12 cellular contexts compared by ENCODE assay signal in the genomic region with DNA sequence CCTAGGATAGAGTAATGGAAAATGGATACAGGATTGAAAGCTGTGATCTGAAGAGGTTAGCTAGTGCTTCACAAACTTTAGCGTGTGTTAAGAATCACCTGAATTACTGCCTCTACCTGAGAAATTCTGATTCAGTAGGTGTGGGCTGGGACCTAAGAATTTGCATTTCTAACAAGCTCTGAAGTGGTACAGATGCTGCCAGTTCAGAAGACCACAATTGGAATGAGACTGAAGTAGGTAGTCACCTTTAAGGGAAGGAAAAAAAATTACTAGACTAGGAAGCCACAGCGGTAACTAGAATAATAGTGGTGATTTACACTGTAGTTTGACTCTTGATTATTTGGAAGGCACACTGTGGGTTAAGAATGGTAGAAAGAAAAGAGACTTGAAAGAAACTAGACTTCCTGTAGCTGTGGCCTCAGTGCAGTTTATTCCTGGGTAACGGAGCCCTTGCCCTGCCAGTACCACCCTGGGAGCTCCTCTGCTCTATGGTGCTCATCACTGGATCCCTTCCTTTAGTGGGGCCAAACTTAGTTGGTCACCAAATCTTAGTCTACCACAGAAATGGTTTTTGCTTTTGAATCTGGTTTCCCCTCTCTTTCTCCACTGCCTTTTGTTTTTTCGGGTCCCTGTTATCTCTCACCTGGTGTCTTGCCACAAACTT. TPM values are rescaled to one million over a fixed set of nuclear protein-coding genes. Genes with fewer than 3 reads are reported as not detected.
A peak's percentile ranks its signal among the peaks of the same experiment; 100 is the strongest.
DNase-seq lines count a peak whose midpoint lies in the region; ATAC-seq and TF ChIP-seq lines count a peak whose summit lies in the region.
"Had no signal": no experiment of that assay in that cellular context is flagged by ENCODE, and none has a peak within 500 bp of the region (broad histone marks: within the 10 kb centered on the region; RNA-seq: fewer than 3 reads in every experiment).

No MANE protein-coding gene starts in this region.

- H3K4me1 ChIP-seq in KMS-11 (ENCODE audit: low read depth, poor library complexity, severe bottlenecking) = peaks cover 87% of the 10 kb centered on the region

- no peaks in the 10 kb centered on the region for H3K27me3 Mint-ChIP-seq in CD4-positive, alpha-beta T cell
- H3K27me3 Mint-ChIP-seq in activated naive CD4-positive, alpha-beta T cell treated with anti-CD3 and anti-CD28 coated beads, Interleukin-2, amount 10 ng/mL, durations not matched to agents 7 days and 5 days = no peaks in the 10 kb centered on the region
- no peaks in the 10 kb centered on the region for H3K27me3 Mint-ChIP-seq in neural crest cell (ENCODE audit: low read depth)

- peaks cover 10% of the 10 kb centered on the region; the same call in 1 of the 2 replicates for H4K20me1 ChIP-seq in KMS-11 (ENCODE audit: insufficient read depth)

- peak overlapping the region; percentile 19 for H3K27ac ChIP-seq in CD4-positive, alpha-beta T cell (ENCODE audit: low read depth, low read length)
- H3K27ac ChIP-seq in KMS-11 = peak overlapping the region; percentile 4; the same call in 1 of the 2 replicates

- H3K4me3 ChIP-seq in KMS-11 (IDR thresholded peaks at IDR 0.05; ENCODE audit: insufficient read depth, low read depth, low read length) = no peak overlapping the region
- H3K4me3 ChIP-seq: body of pancreas had no signal

- peaks cover 65% of the 10 kb centered on the region for H3K4me1 Mint-ChIP-seq in CD4-positive, alpha-beta T cell (ENCODE audit: low read depth)
- peaks cover 84% of the 10 kb centered on the region for H3K4me1 Mint-ChIP-seq in activated naive CD4-positive, alpha-beta T cell treated with anti-CD3 and anti-CD28 coated beads, Interleukin-2, amount 10 ng/mL, durations not matched to agents 7 days and 5 days
- H3K4me1 Mint-ChIP-seq in neural crest cell = peaks cover 15% of the 10 kb centered on the region

- no peak overlapping the region for H3K4me2 ChIP-seq in KMS-11

- POLR2A ChIA-PET in CD4-positive, alpha-beta T cell (lab: Charles Lee) = interaction anchor here (0.6 to 11.0 kb wide), 8 partner anchors 9 to 792 kb away, joined by 3 to 202 read pairs (median 6); a partner anchor contains a TSS

- H3K36me3 Mint-ChIP-seq in CD4-positive, alpha-beta T cell (ENCODE audit: low read depth) = peaks cover 61% of the 10 kb centered on the region
- peaks cover 63% of the 10 kb centered on the region for H3K36me3 Mint-ChIP-seq in activated naive CD4-positive, alpha-beta T cell treated with anti-CD3 and anti-CD28 coated beads, Interleukin-2, amount 10 ng/mL, durations not matched to agents 7 days and 5 days
- peaks cover 14% of the 10 kb centered on the region for H3K36me3 Mint-ChIP-seq in neural crest cell (ENCODE audit: low read depth)

- peaks cover 73% of the 10 kb centered on the region; the same call in 1 of the 2 replicates for H3K79me2 ChIP-seq in KMS-11 (ENCODE audit: insufficient read depth, low read depth)

- no peaks in the 10 kb centered on the region for H3K27me3 ChIP-seq in CD4-positive, alpha-beta T cell (ENCODE audit: control insufficient read depth, insufficient read depth, low read length)
- H3K27me3 ChIP-seq in KMS-11 (ENCODE audit: insufficient read depth, low read depth) = no peaks in the 10 kb centered on the region
- H3K27me3 ChIP-seq: body of pancreas had no signal

- no peak for TF ChIP-seq CTCF in CD4-positive, alpha-beta T cell (IDR thresholded peaks at IDR 0.05)
- TF ChIP-seq CTCF in KMS-11 (conservative IDR thresholded peaks at IDR 0.05; ENCODE audit: low read depth, low read length) (no peak), neural crest cell (conservative IDR thresholded peaks at IDR 0.05) (no peak)

- no peaks in the 10 kb centered on the region for H3K9me3 ChIP-seq in CD4-positive, alpha-beta T cell (ENCODE audit: control insufficient read depth, low read length)
- H3K9me3 ChIP-seq: body of pancreas had no signal

- peak overlapping the region; percentile 87 for H3K27ac Mint-ChIP-seq in CD4-positive, alpha-beta T cell
- peak overlapping the region; percentile 54 for H3K27ac Mint-ChIP-seq in activated naive CD4-positive, alpha-beta T cell treated with anti-CD3 and anti-CD28 coated beads, Interleukin-2, amount 10 ng/mL, durations not matched to agents 7 days and 5 days
- H3K27ac Mint-ChIP-seq in neural crest cell (ENCODE audit: unreplicated experiment) = peak overlapping the region; percentile 7

- peak; percentile 15 for ATAC-seq in CD4-positive, alpha-beta T cell (ENCODE audit: poor library complexity)
- ATAC-seq in GM19395 (IDR thresholded peaks at IDR 0.05; ENCODE audit: unreplicated experiment) = no peak
- ATAC-seq in HG02610 (IDR thresholded peaks at IDR 0.05; ENCODE audit: unreplicated experiment) = no peak
- ATAC-seq: body of pancreas had no signal

- intact Hi-C loops in CD4-positive, alpha-beta T cell (cut with DNase I, micrococcal nuclease) = loop anchor here in 1 of 2 experiments (2.0 kb wide), 1 partner anchor 15 kb away; no protein-coding TSS in a partner anchor

- H3K36me3 ChIP-seq in KMS-11 (ENCODE audit: insufficient read depth) = peaks cover 10% of the 10 kb centered on the region; the same call in 1 of the 2 replicates

- DNase-seq in CD4-positive, alpha-beta T cell = no peak
- DNase-seq in activated naive CD4-positive, alpha-beta T cell treated with anti-CD3 and anti-CD28 coated beads, Interleukin-2, amount 10 ng/mL, durations not matched to agents 7 days and 5 days = peak; percentile 37
- DNase-seq in neural crest cell (ENCODE audit: low read depth, low spot score) (no peak), NCI-H2029 (lab: John Stamatoyannopoulos, UW) (no peak)
- DNase-seq: body of pancreas; COR-L47; effector CD8-positive, alpha-beta T cell; nucleus accumbens; SW 1271 had no signal

- no peaks in the 10 kb centered on the region for H3K9me3 Mint-ChIP-seq in CD4-positive, alpha-beta T cell
- no peaks in the 10 kb centered on the region for H3K9me3 Mint-ChIP-seq in activated naive CD4-positive, alpha-beta T cell treated with anti-CD3 and anti-CD28 coated beads, Interleukin-2, amount 10 ng/mL, durations not matched to agents 7 days and 5 days
- H3K9me3 Mint-ChIP-seq in neural crest cell = no peaks in the 10 kb centered on the region

- H3K4me3 Mint-ChIP-seq in CD4-positive, alpha-beta T cell = peak overlapping the region; percentile 82
- peak overlapping the region; percentile 35 for H3K4me3 Mint-ChIP-seq in activated naive CD4-positive, alpha-beta T cell treated with anti-CD3 and anti-CD28 coated beads, Interleukin-2, amount 10 ng/mL, durations not matched to agents 7 days and 5 days
- H3K4me3 Mint-ChIP-seq in neural crest cell = no peak overlapping the region

- H3K9ac ChIP-seq in KMS-11 = no peak overlapping the region

- CTCF ChIA-PET in CD4-positive, alpha-beta T cell (lab: Charles Lee) = interaction anchor here (1.3 to 2.3 kb wide), 4 partner anchors 11 to 47 kb away, joined by 4 to 12 read pairs (median 5); no protein-coding TSS in a partner anchor
- CTCF ChIA-PET in activated naive CD4-positive, alpha-beta T cell treated with anti-CD3 and anti-CD28 coated beads, Interleukin-2, amount 10 ng/mL, durations not matched to agents 7 days and 5 days (lab: Charles Lee) = interaction anchor here (0.9 to 1.4 kb wide), 4 partner anchors 12 to 49 kb away, joined by 3 to 4 read pairs (median 4); no protein-coding TSS in a partner anchor

- no peak overlapping the region for H2AFZ ChIP-seq in KMS-11 (ENCODE audit: low read depth)

RNA-seq across cellular contexts. Expression of a gene that starts 43.6 kb away (rescaled TPM):
- 100 to 1,000 TPM; 102 to 103 TPM for total RNA-seq in CD4-positive, alpha-beta T cell
- total RNA-seq in neural crest cell = 155 and 160 TPM in 2 replicates

RNA-seq across cellular contexts. Expression of a gene that starts 48.4 kb away (rescaled TPM):
- total RNA-seq in CD4-positive, alpha-beta T cell = 1 to 10 TPM; 3.8 to 4.7 TPM
- 8.7 and 11.1 TPM in 2 replicates for total RNA-seq in neural crest cell

Comparison
In these comparisons a context has a peak if more than half of its experiments do, and no peak if none do; other contexts are left out.
1. H3K27ac Mint-ChIP-seq: peak in every context shown above with its lines; median percentile 87 in CD4-positive, alpha-beta T cell; 54 in activated naive CD4-positive, alpha-beta T cell treated with anti-CD3 and anti-CD28 coated beads, Interleukin-2, amount 10 ng/mL, durations not matched to agents 7 days and 5 days; 7 in neural crest cell.